In genomic region chr6:26568601-26569432, GRCh38 we compare ENCODE assay signal across 1 cellular context.
TF ChIP-seq lines count a peak whose summit lies in the region.

No MANE protein-coding gene starts in this region.

TF ChIP-seq in K562, 482 proteins besides CTCF, POLR2A, EP300 and RAD21 (continued from another document):
- TF ChIP-seq MEF2A (IDR thresholded peaks at IDR 0.05; ENCODE audit: control insufficient read depth, low read depth, low read length) (no peak), KHSRP (IDR thresholded peaks at IDR 0.05) (no peak), ESRRA (IDR thresholded peaks at IDR 0.05; ENCODE audit: borderline replicate concordance, low read depth) (no peak; the same call in 1 of the 2 replicates), ZNF277 (CRISPR knock-in tag; IDR thresholded peaks at IDR 0.05; ENCODE audit: borderline replicate concordance) (no peak), KLF1 (tag; IDR thresholded peaks at IDR 0.05) (no peak), SRSF9 (IDR thresholded peaks at IDR 0.05; ENCODE audit: borderline replicate concordance, low read depth, low read length) (no peak), ZFX (CRISPR knock-in tag; IDR thresholded peaks at IDR 0.05) (no peak; the same call in 1 of the 2 replicates), PRDM10 (IDR thresholded peaks at IDR 0.05; ENCODE audit: partially characterized antibody) (peak; percentile 34), ZNF121 (CRISPR knock-in tag; conservative IDR thresholded peaks at IDR 0.05) (no peak), TFE3 (CRISPR knock-in tag; IDR thresholded peaks at IDR 0.05) (no peak; the same call in 1 of the 2 replicates), PHB (CRISPR knock-in tag; IDR thresholded peaks at IDR 0.05) (no peak), ZBTB11 (CRISPR knock-in tag; IDR thresholded peaks at IDR 0.05) (peak in 1 of 3 experiments; percentile 45; a peak in 1 of 6 replicates), ZNF12 (CRISPR knock-in tag; IDR thresholded peaks at IDR 0.05) (no peak), TAF7 (tag; IDR thresholded peaks at IDR 0.05) (no peak), ZNF134 (CRISPR knock-in tag; conservative IDR thresholded peaks at IDR 0.05) (no peak), RB1 (IDR thresholded peaks at IDR 0.05; ENCODE audit: low read depth) (peak; percentile 87), ETV6 (IDR thresholded peaks at IDR 0.05; ENCODE audit: borderline replicate concordance in 1 of 2, low read depth in 2 of 2, low read length in 1 of 2) (no peak; a peak in 1 of 4 replicates), ETV6 (CRISPR knock-in tag; IDR thresholded peaks at IDR 0.05; ENCODE audit: borderline replicate concordance) (no peak), THRA (IDR thresholded peaks at IDR 0.05) (no peak), CHD2 (IDR thresholded peaks at IDR 0.05; ENCODE audit: low read depth, low read length) (peak; percentile 59; the same call in 1 of the 2 replicates), SP1 (CRISPR knock-in tag; IDR thresholded peaks at IDR 0.05) (peak; percentile 76), DNMT1 (IDR thresholded peaks at IDR 0.05) (no peak)
